Comparison of ENCODE assay signal across 8 cellular contexts in the genomic region with DNA sequence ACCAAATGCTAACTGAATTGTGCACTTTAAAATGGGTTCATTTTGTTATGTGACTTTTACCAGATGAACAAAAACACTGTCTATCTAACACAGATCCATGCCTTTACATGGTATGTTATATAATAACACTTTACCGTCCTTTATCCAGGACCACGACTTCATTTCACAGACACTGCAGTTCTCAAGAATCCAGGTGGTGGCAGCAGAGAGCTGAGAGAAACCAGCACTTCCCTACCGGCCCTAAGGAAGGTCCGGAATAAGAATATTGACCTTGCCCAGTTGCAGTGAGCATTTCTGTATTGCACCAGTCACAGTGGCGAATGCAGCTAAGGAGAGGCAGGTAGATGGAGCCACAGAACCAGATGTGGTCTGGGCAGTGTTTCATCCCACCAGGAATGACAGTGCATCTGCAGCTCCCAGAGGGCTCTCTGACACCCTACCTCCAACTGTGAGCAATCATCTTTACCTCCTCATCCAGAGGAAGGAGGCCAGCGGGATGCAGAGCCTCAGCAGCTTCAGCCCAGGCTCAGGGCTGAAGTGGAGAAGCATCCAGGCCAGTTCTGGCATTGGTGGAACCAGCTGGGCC. TPM values are rescaled to one million over a fixed set of nuclear protein-coding genes. Genes with fewer than 3 reads are reported as not detected.
A peak's percentile ranks its signal among the peaks of the same experiment; 100 is the strongest.
DNase-seq lines count a peak whose midpoint lies in the region; TF ChIP-seq lines count a peak whose summit lies in the region.

No MANE protein-coding gene starts in this region.

- intact Hi-C loops in adrenal gland (cut with DNase I) = loop anchor here (5.0 to 10.0 kb wide), 6 partner anchors 81 to 268 kb away; no protein-coding TSS in a partner anchor

- H4K20me1 ChIP-seq in OCI-LY1 (ENCODE audit: insufficient read depth, low read length) (no peaks in the 10 kb centered on the region), hepatocyte (ENCODE audit: insufficient read depth, poor library complexity, severe bottlenecking) (no peaks in the 10 kb centered on the region)

- H3K9me3 ChIP-seq in OCI-LY1 (ENCODE audit: low read length) = no peaks in the 10 kb centered on the region
- no peaks in the 10 kb centered on the region for H3K9me3 ChIP-seq in adrenal gland (replicated peaks in 1 of 3)
- no peaks in the 10 kb centered on the region for H3K9me3 ChIP-seq in hepatocyte (ENCODE audit: low read depth)

- WGBS in adrenal gland, 4 donors = 9 to 19% (median 13%) methylated on average over 6 of the region's 6 CpGs
- WGBS in hepatocyte (ENCODE audit: low lambda C conversion rate, missing lambda C conversion rate) = 21% methylated on average over 6 of the region's 6 CpGs

- no peaks in the 10 kb centered on the region for H3K9me2 ChIP-seq in OCI-LY1 (ENCODE audit: low read depth, low read length)
- H3K9me2 ChIP-seq in hepatocyte (replicated peaks; ENCODE audit: insufficient read depth) = no peaks in the 10 kb centered on the region

- DNase-seq in D341Med (ENCODE audit: low spot score) (peak; percentile 68), HFF-Myc (ENCODE audit: extremely low read depth, low read depth) (peak; percentile 16), adrenal gland (peak; percentile 48 to 83 (median 67)), hepatocyte (ENCODE audit: low spot score) (peak; percentile 73), HPDE6-E6E7 (ENCODE audit: extremely low spot score) (no peak), putamen (ENCODE audit: low spot score) (no peak)
- DNase-seq in stimulated activated CD4-positive, alpha-beta T cell treated with anti-CD3 and anti-CD28 coated beads, Interleukin-2, amount 100 ng/mL, for 24 hours = peak; percentile 56 to 59

- H3F3A ChIP-seq in OCI-LY1 (ENCODE audit: insufficient read depth, low read length) = no peaks in the 10 kb centered on the region

- no peak overlapping the region for H3K9ac ChIP-seq in OCI-LY1 (ENCODE audit: low read length)

- H3K36me3 ChIP-seq in OCI-LY1 (ENCODE audit: insufficient read depth, low read length) (no peaks in the 10 kb centered on the region), adrenal gland (replicated peaks in 1 of 2) (no peaks in the 10 kb centered on the region), hepatocyte (replicated peaks; ENCODE audit: insufficient read depth, low read depth) (no peaks in the 10 kb centered on the region)

- H2AFZ ChIP-seq in OCI-LY1 (ENCODE audit: low read length) (no peak overlapping the region), hepatocyte (no peak overlapping the region)

- H3K4me3 ChIP-seq in HFF-Myc (replicated peaks; ENCODE audit: low read depth, low read length) (no peak overlapping the region), OCI-LY1 (ENCODE audit: low read depth, low read length, poor library complexity, severe bottlenecking) (no peak overlapping the region), adrenal gland (no peak overlapping the region), hepatocyte (no peak overlapping the region)

- no peaks in the 10 kb centered on the region for H3K79me2 ChIP-seq in OCI-LY1 (ENCODE audit: insufficient read depth, low read length)
- no peaks in the 10 kb centered on the region for H3K79me2 ChIP-seq in hepatocyte

- no peak for TF ChIP-seq POLR2A in adrenal gland (IDR thresholded peaks at IDR 0.05)

- no peak overlapping the region for H3K4me2 ChIP-seq in OCI-LY1 (ENCODE audit: low read length)
- H3K4me2 ChIP-seq in hepatocyte = no peak overlapping the region

- TF ChIP-seq CTCF in HFF-Myc (IDR thresholded peaks at IDR 0.05; ENCODE audit: low read depth, low read length, missing control alignments) (peak; percentile 87), OCI-LY1 (IDR thresholded peaks at IDR 0.05; ENCODE audit: low read length) (peak; percentile 86), adrenal gland (IDR thresholded peaks at IDR 0.05) (peak; percentile 74 to 91 (median 86)), hepatocyte (IDR thresholded peaks at IDR 0.05; ENCODE audit: poor library complexity) (peak; percentile 75)

- no peak overlapping the region for H3K27ac ChIP-seq in OCI-LY1 (ENCODE audit: low read depth, low read length, poor library complexity, severe bottlenecking)
- no peak overlapping the region for H3K27ac ChIP-seq in adrenal gland
- H3K27ac ChIP-seq in hepatocyte = no peak overlapping the region

- H3K27me3 ChIP-seq in OCI-LY1 (ENCODE audit: insufficient read depth, low read length) = peaks cover 3% of the 10 kb centered on the region; the same call in 1 of the 2 replicates
- no peaks in the 10 kb centered on the region for H3K27me3 ChIP-seq in adrenal gland
- H3K27me3 ChIP-seq in hepatocyte = no peaks in the 10 kb centered on the region

- H3K4me1 ChIP-seq in OCI-LY1 (ENCODE audit: insufficient read depth, low read length, severe bottlenecking) (peaks cover 7% of the 10 kb centered on the region), adrenal gland (replicated peaks in 1 of 2) (peaks cover 8% of the 10 kb centered on the region in 2 donors), hepatocyte (ENCODE audit: insufficient read depth) (peaks cover 9% of the 10 kb centered on the region)

RNA-seq across cellular contexts. Expression of a gene that starts 44.6 kb away (rescaled TPM):
- total RNA-seq in adrenal gland (10 to 100 TPM in 7 of 8 donors, 1 to 10 TPM in 1; 8.5 to 51.5 (median 27.8) TPM), hepatocyte (14.5 and 23.5 TPM in 2 replicates)
- polyA plus RNA-seq in adrenal gland (10 to 100 TPM in 2 of 3 donors, 1 to 10 TPM in 1; 4.6 to 44.7 (median 31.0) TPM), hepatocyte (24.9 and 27.2 TPM in 2 replicates)

Comparison
In these comparisons a context has a peak if more than half of its experiments do, and no peak if none do; other contexts are left out.
1. DNase-seq: peak in D341Med (single experiment), HFF-Myc (single experiment), adrenal gland (7 of 7), hepatocyte (single experiment) and stimulated activated CD4-positive, alpha-beta T cell treated with anti-CD3 and anti-CD28 coated beads, Interleukin-2, amount 100 ng/mL, for 24 hours (2 of 2); none in HPDE6-E6E7 (single experiment) and putamen (single experiment).
2. Peak in every context shown above with its lines, with median percentiles within 50 percentile points of each other: CTCF ChIP-seq.